Comparison of ENCODE assay signal across 9 cellular contexts in genomic region chr4:118969359-118969758, GRCh38.
DNase-seq lines count a peak whose midpoint lies in the region; ATAC-seq and TF ChIP-seq lines count a peak whose summit lies in the region.
"Had no signal": no experiment of that assay in that cellular context is flagged by ENCODE, and none has a peak within 500 bp of the region (broad histone marks: within the 10 kb centered on the region; RNA-seq: fewer than 3 reads in every experiment).

No MANE protein-coding gene starts in this region.

- peaks cover 55 to 95% of the 10 kb centered on the region in 2 donors for H3K4me1 ChIP-seq in thoracic aorta (ENCODE audit: control insufficient read depth in 1 of 2, low read depth in 2 of 2)

- no peak overlapping the region for H3K4me3 ChIP-seq in NB4 (ENCODE audit: low read depth, low read length)
- H3K4me3 ChIP-seq in thoracic aorta = peak overlapping the region; percentile 26
- H3K4me3 ChIP-seq: SK-N-MC had no signal

- no peaks in the 10 kb centered on the region for H3K27me3 ChIP-seq in thoracic aorta (replicated peaks; ENCODE audit: insufficient read depth)

- no peaks in the 10 kb centered on the region for H3K36me3 ChIP-seq in thoracic aorta

- no peaks in the 10 kb centered on the region for H3K9me3 ChIP-seq in thoracic aorta

- H3K27ac ChIP-seq in thoracic aorta = peak overlapping the region; percentile 84 to 87
- H3K27ac ChIP-seq: SK-N-MC had no signal

- ATAC-seq in thoracic aorta (ENCODE audit: insufficient number of reproducible peaks, low FRiP score, low read depth) = peak; percentile 88
- ATAC-seq in GM19328 (IDR thresholded peaks at IDR 0.05; ENCODE audit: unreplicated experiment) = no peak

- peak; percentile 77 for DNase-seq in ELR (ENCODE audit: low read depth)
- peak; percentile 70 for DNase-seq in NB4 (ENCODE audit: low read depth)
- peak; percentile 44 for DNase-seq in amniotic stem cell (lab: John Stamatoyannopoulos, UW)
- DNase-seq in iPS-NIHi11 (ENCODE audit: low spot score) = peak; percentile 38
- DNase-seq in thoracic aorta (ENCODE audit: low spot score) = peak; percentile 34
- no peak for DNase-seq in NCI-H1048 (lab: John Stamatoyannopoulos, UW)
- DNase-seq in stimulated activated CD4-positive, alpha-beta T cell treated with anti-CD3 and anti-CD28 coated beads, Interleukin-12 subunit alpha, Interleukin-12 subunit beta, amount 100 ng/mL, for 4 hours = no peak

- TF ChIP-seq POLR2A in NB4 (IDR thresholded peaks at IDR 0.05; ENCODE audit: extremely low read depth, insufficient read length) = no peak

- peak; percentile 44 for TF ChIP-seq CTCF in NB4 (IDR thresholded peaks at IDR 0.05; ENCODE audit: low read depth, low read length)
- TF ChIP-seq CTCF in thoracic aorta (IDR thresholded peaks at IDR 0.05) = peak; percentile 51

Comparison
In these comparisons a context has a peak if more than half of its experiments do, and no peak if none do; other contexts are left out.
1. DNase-seq: peak in ELR (single experiment), NB4 (single experiment), amniotic stem cell (single experiment), iPS-NIHi11 (single experiment) and thoracic aorta (single experiment); none in NCI-H1048 (single experiment) and stimulated activated CD4-positive, alpha-beta T cell treated with anti-CD3 and anti-CD28 coated beads, Interleukin-12 subunit alpha, Interleukin-12 subunit beta, amount 100 ng/mL, for 4 hours (single experiment).